9 cellular contexts compared by ENCODE assay signal in genomic region chr1:156889802-156890585, GRCh38. TPM values are rescaled to one million over a fixed set of nuclear protein-coding genes. Genes with fewer than 3 reads are reported as not detected.
DNase-seq lines count a peak whose midpoint lies in the region; ATAC-seq and TF ChIP-seq lines count a peak whose summit lies in the region.
"Had no signal": no experiment of that assay in that cellular context is flagged by ENCODE, and none has a peak within 500 bp of the region (broad histone marks: within the 10 kb centered on the region; RNA-seq: fewer than 3 reads in every experiment).

No MANE protein-coding gene starts in this region.

- in situ Hi-C loops in KBM-7 (cut with MboI; ENCODE audit: low pct_unique_long_range_greater_than_20kb, low sequenced_read_pairs) = no loop called here

- H3K9me3 ChIP-seq in neural progenitor cell (ENCODE audit: low read depth) (no peaks in the 10 kb centered on the region), thoracic aorta (no peaks in the 10 kb centered on the region)

- H3K27ac Mint-ChIP-seq in activated T-cell treated with anti-CD3 and anti-CD28 coated beads, Interleukin-2, amount 50 U/mL, for 24 hours = no peak overlapping the region
- no peak overlapping the region for H3K27ac Mint-ChIP-seq in neural progenitor cell
- H3K27ac Mint-ChIP-seq: activated naive CD8-positive, alpha-beta T cell had no signal

- H3K4me1 ChIP-seq in neural progenitor cell = peaks cover 31% of the 10 kb centered on the region
- H3K4me1 ChIP-seq in thoracic aorta (ENCODE audit: control insufficient read depth in 1 of 2, low read depth in 2 of 2) = peaks cover 4 to 27% of the 10 kb centered on the region in 2 donors

- H3K4me3 Mint-ChIP-seq in activated T-cell treated with anti-CD3 and anti-CD28 coated beads, Interleukin-2, amount 50 U/mL, for 24 hours = no peak overlapping the region
- H3K4me3 Mint-ChIP-seq in neural progenitor cell = peak overlapping the region; percentile 3
- H3K4me3 Mint-ChIP-seq: activated naive CD8-positive, alpha-beta T cell had no signal

- H3K27ac ChIP-seq in neural progenitor cell = no peak overlapping the region
- no peak overlapping the region for H3K27ac ChIP-seq in thoracic aorta

- DNase-seq in DMS114 treated with DMSO at 0.1 percent for 48 hours (lab: John Stamatoyannopoulos, UW; ENCODE audit: unreplicated experiment) = peak; percentile 88
- peak; percentile 80 for DNase-seq in KBM-7
- DNase-seq in OCI-M2 (lab: John Stamatoyannopoulos, UW; ENCODE audit: unreplicated experiment) = peak; percentile 26
- peak; percentile 68 for DNase-seq in activated T-cell treated with anti-CD3 and anti-CD28 coated beads, Interleukin-2, amount 50 U/mL, for 24 hours
- peak; percentile 86 for DNase-seq in fibroblast of pulmonary artery (ENCODE audit: low read depth)
- peak; percentile 89 for DNase-seq in neural progenitor cell (ENCODE audit: low spot score)
- peak; percentile 53 for DNase-seq in thoracic aorta (ENCODE audit: low spot score)

- H2AFZ ChIP-seq in neural progenitor cell (replicated peaks) = no peak overlapping the region

- H3K36me3 ChIP-seq in neural progenitor cell (no peaks in the 10 kb centered on the region), thoracic aorta (no peaks in the 10 kb centered on the region)

- TF ChIP-seq CTCF in fibroblast of pulmonary artery (IDR thresholded peaks at IDR 0.05; ENCODE audit: low read length, missing control alignments) = peak; percentile 90
- TF ChIP-seq CTCF in neural progenitor cell (IDR thresholded peaks at IDR 0.05) = peak; percentile 88
- TF ChIP-seq CTCF in thoracic aorta (IDR thresholded peaks at IDR 0.05) = peak; percentile 77

- ATAC-seq in thoracic aorta (ENCODE audit: insufficient number of reproducible peaks, low FRiP score, low read depth) (peak; percentile 45), GM18519 (IDR thresholded peaks at IDR 0.05; ENCODE audit: low FRiP score, unreplicated experiment) (no peak)

- H3K4me2 ChIP-seq in neural progenitor cell = no peak overlapping the region

- H3K27me3 Mint-ChIP-seq in activated T-cell treated with anti-CD3 and anti-CD28 coated beads, Interleukin-2, amount 50 U/mL, for 24 hours = peaks cover 62% of the 10 kb centered on the region
- H3K27me3 Mint-ChIP-seq in neural progenitor cell (ENCODE audit: insufficient read depth, low read depth) = peaks cover 38% of the 10 kb centered on the region

- peaks cover 17% of the 10 kb centered on the region for H3K4me1 Mint-ChIP-seq in activated T-cell treated with anti-CD3 and anti-CD28 coated beads, Interleukin-2, amount 50 U/mL, for 24 hours (ENCODE audit: low read depth)
- H3K4me1 Mint-ChIP-seq in neural progenitor cell = peaks cover 42% of the 10 kb centered on the region

- H4K20me1 ChIP-seq in neural progenitor cell (ENCODE audit: low read depth) = peaks cover 6% of the 10 kb centered on the region

- H3K9me3 Mint-ChIP-seq in activated T-cell treated with anti-CD3 and anti-CD28 coated beads, Interleukin-2, amount 50 U/mL, for 24 hours = no peaks in the 10 kb centered on the region
- H3K9me3 Mint-ChIP-seq in neural progenitor cell = no peaks in the 10 kb centered on the region

- H3K27me3 ChIP-seq in neural progenitor cell (peaks cover 68% of the 10 kb centered on the region), thoracic aorta (replicated peaks; ENCODE audit: insufficient read depth) (no peaks in the 10 kb centered on the region)

- H3F3A ChIP-seq in neural progenitor cell (ENCODE audit: low read depth) = peaks cover 14% of the 10 kb centered on the region

- no peaks in the 10 kb centered on the region for H3K79me2 ChIP-seq in neural progenitor cell (ENCODE audit: low read depth)

- H3K9ac ChIP-seq in neural progenitor cell = no peak overlapping the region

- no peaks in the 10 kb centered on the region for H3K36me3 Mint-ChIP-seq in activated T-cell treated with anti-CD3 and anti-CD28 coated beads, Interleukin-2, amount 50 U/mL, for 24 hours (ENCODE audit: low read depth)
- H3K36me3 Mint-ChIP-seq in neural progenitor cell = no peaks in the 10 kb centered on the region
- H3K36me3 Mint-ChIP-seq: activated naive CD8-positive, alpha-beta T cell had no signal

- H3K4me3 ChIP-seq in fibroblast of pulmonary artery (replicated peaks; ENCODE audit: low read depth, low read length) (no peak overlapping the region), neural progenitor cell (no peak overlapping the region), thoracic aorta (no peak overlapping the region)

RNA-seq across cellular contexts. Expression of gene PEAR1, which starts 3.5 kb away (rescaled TPM):
- total RNA-seq in neural progenitor cell (ENCODE audit: low replicate concordance) = 0.06 TPM in 1 of 2 replicates, not detected in the other
- 10 to 100 TPM; 31.0 to 34.9 TPM for total RNA-seq in thoracic aorta

RNA-seq across cellular contexts. Expression of gene NTRK1, which starts 29.3 kb away (rescaled TPM):
- total RNA-seq in neural progenitor cell (ENCODE audit: low replicate concordance) (0.15 TPM in 1 of 2 replicates, not detected in the other), thoracic aorta (under 1 TPM; 0.42 to 0.81 TPM)

RNA-seq across cellular contexts. Expression of gene LRRC71, which starts 30.4 kb away (rescaled TPM):
- not detected in 2 replicates for total RNA-seq in neural progenitor cell (ENCODE audit: low replicate concordance)
- total RNA-seq in thoracic aorta = not detected

RNA-seq across cellular contexts. Expression of gene INSRR, which starts 31.1 kb away (rescaled TPM):
- total RNA-seq in neural progenitor cell (ENCODE audit: low replicate concordance) (not detected in 2 replicates), thoracic aorta (not detected)

Comparison
In these comparisons a context has a peak if more than half of its experiments do, and no peak if none do; other contexts are left out.
1. DNase-seq: peak in every context shown above with its lines; median percentile 89 in neural progenitor cell; 88 in DMS114 treated with DMSO at 0.1 percent for 48 hours; 86 in fibroblast of pulmonary artery; 80 in KBM-7; 68 in activated T-cell treated with anti-CD3 and anti-CD28 coated beads, Interleukin-2, amount 50 U/mL, for 24 hours; 53 in thoracic aorta; 26 in OCI-M2.
2. RNA of gene PEAR1, which starts 3.5 kb away (total RNA-seq): 31.0 to 34.9 TPM in thoracic aorta; 0.06 TPM in neural progenitor cell; every median in the first group is over 10 times any median in the second.
3. Peak in every context shown above with its lines, with median percentiles within 50 percentile points of each other: CTCF ChIP-seq.